Comparison of ENCODE assay signal across 10 cellular contexts in the genomic region with DNA sequence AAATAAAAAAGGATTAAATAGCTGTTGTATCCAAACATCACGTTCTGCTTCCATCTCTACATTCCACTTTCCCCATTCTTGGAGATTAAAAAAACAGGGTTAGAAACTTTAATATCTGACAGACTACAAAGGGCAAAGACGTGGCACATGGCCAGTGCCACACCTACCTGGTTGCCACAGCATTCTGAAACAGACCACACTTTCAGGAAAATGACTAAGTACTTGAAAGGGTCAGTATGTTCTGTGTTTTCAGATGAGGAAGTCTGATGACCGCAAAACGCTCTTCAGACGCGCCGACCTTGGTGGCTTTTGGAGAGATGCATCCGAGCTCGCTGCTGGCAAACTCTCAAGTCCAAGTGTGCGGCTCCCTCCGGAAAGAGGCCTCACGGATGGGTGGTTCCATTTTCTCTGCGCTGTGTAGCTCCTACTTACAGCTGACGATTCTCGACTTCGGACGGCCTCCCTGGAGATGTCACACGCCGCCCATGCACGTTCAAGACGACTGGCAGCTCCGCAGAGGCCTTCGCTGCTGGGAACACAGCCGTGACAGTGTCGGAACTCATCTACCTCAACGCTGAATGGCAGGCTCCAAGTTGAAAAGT. TPM values are rescaled to one million over a fixed set of nuclear protein-coding genes. Genes with fewer than 3 reads are reported as not detected.
DNase-seq lines count a peak whose midpoint lies in the region; ATAC-seq and TF ChIP-seq lines count a peak whose summit lies in the region.
"Had no signal": no experiment of that assay in that cellular context is flagged by ENCODE, and none has a peak within 500 bp of the region (broad histone marks: within the 10 kb centered on the region; RNA-seq: fewer than 3 reads in every experiment).

No MANE protein-coding gene starts in this region.

- H3K27me3 ChIP-seq in BE2C (no peaks in the 10 kb centered on the region), lung (ENCODE audit: control insufficient read depth, insufficient read depth) (no peaks in the 10 kb centered on the region)

- TF ChIP-seq CTCF in BE2C (IDR thresholded peaks at IDR 0.05; ENCODE audit: low read depth, low read length) = no peak
- no peak for TF ChIP-seq CTCF in astrocyte of the spinal cord (IDR thresholded peaks at IDR 0.05; ENCODE audit: low read depth, low read length)
- TF ChIP-seq CTCF in lung (IDR thresholded peaks at IDR 0.05; ENCODE audit: control extremely low read depth, extremely low read depth) = no peak

- DNase-seq in BE2C = peak; percentile 40
- peak; percentile 99 for DNase-seq in KBM-7
- DNase-seq in astrocyte of the spinal cord (ENCODE audit: low read depth, low spot score) = peak; percentile 36
- DNase-seq in lung (ENCODE audit: low spot score) = peak; percentile 78
- DNase-seq in DMS53 treated with DMSO at 0.1 percent for 48 hours (lab: John Stamatoyannopoulos, UW; ENCODE audit: unreplicated experiment) = no peak
- no peak for DNase-seq in NCI-H2196 (lab: John Stamatoyannopoulos, UW; ENCODE audit: unreplicated experiment)
- DNase-seq: naive B cell had no signal

- H3K27ac ChIP-seq in lung (ENCODE audit: low read depth in 1 of 2, low read length in 1 of 2) = peak overlapping the region in 1 of 2 donors; percentile 84

- in situ Hi-C loops in KBM-7 (cut with MboI; ENCODE audit: low pct_unique_long_range_greater_than_20kb, low sequenced_read_pairs) = no loop called here
- in situ Hi-C loops in astrocyte of the spinal cord (cut with HindIII; ENCODE audit: low sequenced_read_pairs) = no loop called here

- WGBS in lung, 2 donors = 66 to 80% methylated on average over 26 of the region's 26 CpGs

- H3K36me3 ChIP-seq in BE2C (peaks cover 73% of the 10 kb centered on the region), lung (ENCODE audit: control insufficient read depth in 2 of 2, insufficient read depth in 2 of 2, low read length in 2 of 2) (peaks cover 18 to 40% of the 10 kb centered on the region in 2 donors)

- H3K4me1 ChIP-seq in BE2C = peaks cover 4% of the 10 kb centered on the region
- no peaks in the 10 kb centered on the region for H3K4me1 ChIP-seq in lung (ENCODE audit: control insufficient read depth in 2 of 2, insufficient read depth in 2 of 2, low read length in 2 of 2)

- H3K4me3 ChIP-seq in BE2C (ENCODE audit: low read depth, low read length) (no peak overlapping the region), astrocyte of the spinal cord (ENCODE audit: low read depth, low read length) (no peak overlapping the region), lung (no peak overlapping the region)
- H3K4me3 ChIP-seq: coronary artery had no signal

- H3K9me3 ChIP-seq in BE2C (no peaks in the 10 kb centered on the region), lung (ENCODE audit: control insufficient read depth in 2 of 2, insufficient read depth in 1 of 2, low read length in 1 of 2) (no peaks in the 10 kb centered on the region)

- ATAC-seq in lung (ENCODE audit: insufficient read depth, low FRiP score) (peak; percentile 68), GM18909 (IDR thresholded peaks at IDR 0.05; ENCODE audit: poor library complexity, unreplicated experiment) (no peak), HG02973 (IDR thresholded peaks at IDR 0.05; ENCODE audit: unreplicated experiment) (no peak)

RNA-seq across cellular contexts. Expression of a gene that starts 15.5 kb away (rescaled TPM):
- 64.2 TPM for polyA plus RNA-seq in BE2C (2012; ENCODE audit: insufficient read depth, insufficient read length, low read depth)
- total RNA-seq in lung = 10 to 100 TPM; 43.3 to 45.7 TPM
- polyA plus RNA-seq in lung = 10 to 100 TPM; 49.8 to 62.2 TPM

RNA-seq across cellular contexts. Expression of a gene that starts 24.0 kb away (rescaled TPM):
- polyA plus RNA-seq in BE2C (2012; ENCODE audit: insufficient read depth, insufficient read length, low read depth) = 36.7 TPM
- total RNA-seq in lung = 10 to 100 TPM; 33.6 to 35.1 TPM
- 10 to 100 TPM; 10.1 to 12.8 TPM for polyA plus RNA-seq in lung

Comparison
In these comparisons a context has a peak if more than half of its experiments do, and no peak if none do; other contexts are left out.
1. DNase-seq: peak in BE2C (single experiment), KBM-7 (single experiment), astrocyte of the spinal cord (single experiment) and lung (single experiment); none in DMS53 treated with DMSO at 0.1 percent for 48 hours (single experiment) and NCI-H2196 (single experiment).